In the genomic region with DNA sequence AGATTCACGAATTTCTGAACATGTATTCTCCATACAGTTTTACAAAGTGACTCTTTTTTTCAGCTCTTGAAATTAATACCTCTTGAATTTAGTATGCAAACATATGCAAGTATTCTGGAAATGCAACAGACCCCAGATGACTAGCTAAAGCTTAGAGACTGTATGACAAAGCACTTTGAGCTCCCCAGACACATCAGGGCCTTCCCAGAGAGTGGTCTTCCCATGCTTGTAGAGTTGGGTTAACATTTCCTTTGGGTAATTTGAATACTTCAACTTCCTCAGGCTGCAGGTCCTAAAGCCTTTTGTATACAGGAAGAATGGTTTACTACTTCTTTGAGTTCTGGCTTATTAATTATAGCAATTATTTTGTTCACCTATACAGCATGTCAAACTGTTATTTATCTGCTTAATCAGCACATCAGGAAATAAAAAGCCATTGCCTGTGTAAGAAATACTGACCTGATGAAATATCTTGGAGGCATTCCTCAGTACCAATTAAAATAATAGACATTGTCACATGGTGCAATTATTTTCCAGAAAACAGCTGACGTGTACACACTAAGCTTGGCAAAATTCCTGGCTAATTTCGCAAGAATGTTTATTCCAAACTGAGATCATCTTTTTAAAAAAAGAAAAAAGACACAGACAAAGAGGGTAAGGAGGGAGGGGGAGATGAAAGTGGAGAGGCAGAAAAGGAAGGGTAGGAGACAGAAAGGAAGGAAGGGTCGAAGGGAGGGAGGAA, we compare ENCODE assay signal across 9 cellular contexts.
DNase-seq lines count a peak whose midpoint lies in the region; ATAC-seq, FAIRE-seq and TF ChIP-seq lines count a peak whose summit lies in the region.
"Had no signal": no experiment of that assay in that cellular context is flagged by ENCODE, and none has a peak within 500 bp of the region (broad histone marks: within the 10 kb centered on the region; RNA-seq: fewer than 3 reads in every experiment).

No MANE protein-coding gene starts in this region.

- CTCF ChIA-PET in Panc1 (lab: Charles Lee) = no interaction called here

- no peaks in the 10 kb centered on the region for H3K4me1 ChIP-seq in Panc1 (ENCODE audit: control insufficient read depth, insufficient read depth, low read length)
- H3K4me1 ChIP-seq in pancreas = peaks cover 3 to 18% (median 10%) of the 10 kb centered on the region in 3 donors

- no peak for FAIRE-seq in pancreas (lab: Jason Lieb, UNC)

- BruUV-seq in Panc1 (replicated peaks; lab: Mats Ljungman, UMichigan) = no TSS peak

- 32 to 37% methylated on average over 4 of the region's 4 CpGs for WGBS in pancreas, 2 donors

- H3K27ac ChIP-seq in Panc1 (ENCODE audit: low read length) (no peak overlapping the region), pancreas (peak overlapping the region in 2 of 4 donors; percentile 13 to 34)

- H3K36me3 ChIP-seq in Panc1 (ENCODE audit: control insufficient read depth, insufficient read depth, low read length) (no peaks in the 10 kb centered on the region), pancreas (no peaks in the 10 kb centered on the region)

- H3K9me3 ChIP-seq in Panc1 (ENCODE audit: control insufficient read depth, insufficient read depth, low read depth, low read length) (no peaks in the 10 kb centered on the region), pancreas (no peaks in the 10 kb centered on the region)

- in situ Hi-C loops in Panc1 (cut with HindIII; ENCODE audit: low pct_unique_long_range_greater_than_20kb, low sequenced_read_pairs) = no loop called here

- POLR2A ChIA-PET in Panc1 (lab: Charles Lee) = no interaction called here

- DNase-seq in Daoy (ENCODE audit: low read depth) (peak; percentile 40), Panc1 (ENCODE audit: low read depth, low spot score) (peak; percentile 38), fibroblast of the conjunctiva (ENCODE audit: low read depth) (peak; percentile 87), pancreas (peak in 2 of 6 donors; percentile 12 to 30), nucleus accumbens (lab: John Stamatoyannopoulos, UW) (no peak), KG1 (lab: John Stamatoyannopoulos, UW) (no peak)
- DNase-seq: NCI-H2227 treated with DMSO at 0.1 percent for 48 hours had no signal

- H3K4me3 ChIP-seq in Panc1 (ENCODE audit: low read depth in 2 of 2, low read length in 2 of 2) (no peak overlapping the region), pancreas (no peak overlapping the region)

- H3K27me3 ChIP-seq in Panc1 (ENCODE audit: control insufficient read depth, insufficient read depth, low read length) = no peaks in the 10 kb centered on the region
- no peaks in the 10 kb centered on the region for H3K27me3 ChIP-seq in pancreas

- ATAC-seq in Panc1 (no peak), pancreas (peak; percentile 65 to 92 (median 77)), HG02840 (IDR thresholded peaks at IDR 0.05; ENCODE audit: low FRiP score, unreplicated experiment) (no peak), HG02571 (IDR thresholded peaks at IDR 0.05; ENCODE audit: unreplicated experiment) (no peak)

- intact Hi-C loops in Panc1 (cut with micrococcal nuclease; ENCODE audit: unreplicated experiment) = no loop called here
- intact Hi-C loops in pancreas (cut with DNase I) = no loop called here

- TF ChIP-seq CTCF in Panc1 (IDR thresholded peaks at IDR 0.05) (no peak), pancreas (IDR thresholded peaks at IDR 0.05) (no peak)

Comparison
In these comparisons a context has a peak if more than half of its experiments do, and no peak if none do; other contexts are left out.
1. DNase-seq: peak in Daoy (single experiment), Panc1 (single experiment) and fibroblast of the conjunctiva (single experiment); none in nucleus accumbens (0 of 56) and KG1 (single experiment).
2. ATAC-seq: peak in pancreas (4 of 4); none in Panc1 (single experiment), HG02840 (single experiment) and HG02571 (single experiment).